ENCODE assay signal across 17 cellular contexts in genomic region chr6:54282186-54282585, GRCh38. TPM values are rescaled to one million over a fixed set of nuclear protein-coding genes. Genes with fewer than 3 reads are reported as not detected.
DNase-seq lines count a peak whose midpoint lies in the region; ATAC-seq, FAIRE-seq and TF ChIP-seq lines count a peak whose summit lies in the region.
"Had no signal": no experiment of that assay in that cellular context is flagged by ENCODE, and none has a peak within 500 bp of the region (broad histone marks: within the 10 kb centered on the region; RNA-seq: fewer than 3 reads in every experiment).

No MANE protein-coding gene starts in this region.

- no peaks in the 10 kb centered on the region for H3K4me1 ChIP-seq in left ventricle myocardium inferior

- peak; percentile 79 for FAIRE-seq in HTR-8/SVneo (lab: Jason Lieb, UNC)

- peak; percentile 58 for DNase-seq in AG08395 (ENCODE audit: low spot score)
- peak; percentile 43 for DNase-seq in HTR-8/SVneo (ENCODE audit: insufficient read length, low spot score)
- DNase-seq in astrocyte of the hippocampus (ENCODE audit: low read depth, low spot score), result peak; percentile 42
- DNase-seq in glomerular visceral epithelial cell (ENCODE audit: extremely low spot score), result peak; percentile 87
- DNase-seq in DMS153 (lab: John Stamatoyannopoulos, UW), result no peak
- no peak for DNase-seq in left ventricle myocardium inferior
- no peak for DNase-seq in NCI-H2171 treated with DMSO at 0.1 percent for 48 hours (lab: John Stamatoyannopoulos, UW)
- DNase-seq: activated CD8-positive, alpha-beta T cell treated with anti-CD3 and anti-CD28 coated beads for 36 hours; activated gamma-delta T cell treated with Interleukin-2 at 50 U/mL for 16 hours; caudate nucleus; CD4-positive, CD25-positive, alpha-beta regulatory T cell; esophagus squamous epithelium; immature natural killer cell; MG63; T-helper 17 cell had no signal

- H3K36me3 ChIP-seq in left ventricle myocardium inferior, result no peaks in the 10 kb centered on the region
- H3K36me3 ChIP-seq: esophagus squamous epithelium, MG63 had no signal

- intact Hi-C loops in left ventricle myocardium inferior (cut with micrococcal nuclease), result no loop called here

- H3K9me3 ChIP-seq in left ventricle myocardium inferior (replicated peaks), result no peaks in the 10 kb centered on the region
- H3K9me3 ChIP-seq: esophagus squamous epithelium, MG63 had no signal

- no peak overlapping the region for H3K27ac ChIP-seq in left ventricle myocardium inferior (replicated peaks)
- H3K27ac ChIP-seq: esophagus squamous epithelium had no signal

- no peaks in the 10 kb centered on the region for H3K27me3 ChIP-seq in left ventricle myocardium inferior (ENCODE audit: low read depth)
- H3K27me3 ChIP-seq: esophagus squamous epithelium, MG63 had no signal

- TF ChIP-seq CTCF in left ventricle myocardium inferior (IDR thresholded peaks at IDR 0.05; ENCODE audit: borderline replicate concordance), result no peak

- ATAC-seq in HG03354 (IDR thresholded peaks at IDR 0.05; ENCODE audit: poor library complexity, severe bottlenecking, unreplicated experiment), result no peak
- ATAC-seq: activated CD8-positive, alpha-beta T cell treated with anti-CD3 and anti-CD28 coated beads for 36 hours; T-helper 17 cell had no signal

- no peak overlapping the region for H3K4me3 ChIP-seq in left ventricle myocardium inferior
- H3K4me3 ChIP-seq: esophagus squamous epithelium, MG63 had no signal

RNA-seq across cellular contexts. Expression of gene TINAG, which starts 26.1 kb away (rescaled TPM):
- 0.41 TPM for total RNA-seq in left ventricle myocardium inferior
- total RNA-seq: activated CD8-positive, alpha-beta T cell treated with anti-CD3 and anti-CD28 coated beads for 36 hours; CD4-positive, CD25-positive, alpha-beta regulatory T cell; esophagus squamous epithelium; progenitor cell of endocrine pancreas; T-helper 17 cell had no signal

Comparison
In these comparisons a context has a peak if more than half of its experiments do, and no peak if none do; other contexts are left out.
1. DNase-seq: peak in AG08395 (single experiment), HTR-8/SVneo (single experiment), astrocyte of the hippocampus (single experiment) and glomerular visceral epithelial cell (single experiment); none in DMS153 (single experiment), left ventricle myocardium inferior (single experiment) and NCI-H2171 treated with DMSO at 0.1 percent for 48 hours (single experiment).